ENCODE assay signal across 10 cellular contexts in genomic region chr1:169381162-169381561, GRCh38. TPM values are rescaled to one million over a fixed set of nuclear protein-coding genes. Genes with fewer than 3 reads are reported as not detected.
"Had no signal": no experiment of that assay in that cellular context is flagged by ENCODE, and none has a peak within 500 bp of the region (broad histone marks: within the 10 kb centered on the region; RNA-seq: fewer than 3 reads in every experiment).

No MANE protein-coding gene starts in this region.

- H3K27me3 Mint-ChIP-seq: IgD-negative memory B cell had no signal

- H3K4me1 ChIP-seq: HAP-1 had no signal

- H3K4me3 ChIP-seq: GM23248, HAP-1 had no signal

- H3K9me3 Mint-ChIP-seq: HFFc6, IgD-negative memory B cell had no signal

- ATAC-seq: HCT116 had no signal

- H3K9me3 ChIP-seq: HAP-1 had no signal

- H3K4me1 Mint-ChIP-seq: IgD-negative memory B cell had no signal

- H3K4me3 Mint-ChIP-seq: HFFc6, IgD-negative memory B cell had no signal

- DNase-seq: GM23248, GOT3, H7, HFFc6, KBM-7 had no signal

- FAIRE-seq: HTR-8/SVneo had no signal

- H3K27ac ChIP-seq: GM23248, KMS-11 had no signal

- H3K27ac Mint-ChIP-seq: HFFc6, IgD-negative memory B cell had no signal

RNA-seq across cellular contexts. Expression of gene CCDC181, which starts 46.1 kb away (rescaled TPM):
- total RNA-seq: GM23248, HFFc6 had no signal
- polyA plus RNA-seq: GM23248, IgD-negative memory B cell had no signal
